ENCODE assay signal across 26 cellular contexts in genomic region chr3:33803894-33804526, GRCh38. TPM values are rescaled to one million over a fixed set of nuclear protein-coding genes. Genes with fewer than 3 reads are reported as not detected.
DNase-seq lines count a peak whose midpoint lies in the region; ATAC-seq and TF ChIP-seq lines count a peak whose summit lies in the region.
"Had no signal": no experiment of that assay in that cellular context is flagged by ENCODE, and none has a peak within 500 bp of the region (broad histone marks: within the 10 kb centered on the region; RNA-seq: fewer than 3 reads in every experiment).

No MANE protein-coding gene starts in this region.

- H3K9me3 Mint-ChIP-seq in natural killer cell treated with Interleukin-12 subunit alpha and Interleukin-12 subunit beta and Interleukin-15 and Interleukin-18, amount 100 ng/mL, for 72 hours = no peaks in the 10 kb centered on the region
- H3K9me3 Mint-ChIP-seq in natural killer cell = no peaks in the 10 kb centered on the region
- H3K9me3 Mint-ChIP-seq: activated CD4-positive, alpha-beta memory T cell treated with anti-CD3 and anti-CD28 coated beads for 36 hours had no signal

- peaks cover 75% of the 10 kb centered on the region for H4K20me1 ChIP-seq in hepatocyte (ENCODE audit: insufficient read depth, poor library complexity, severe bottlenecking)

- no peaks in the 10 kb centered on the region for H3K9me2 ChIP-seq in hepatocyte (replicated peaks; ENCODE audit: insufficient read depth)
- H3K9me2 ChIP-seq: SK-N-SH had no signal

- peak overlapping the region in 1 of 2 donors; percentile 60 for H3K27ac Mint-ChIP-seq in natural killer cell treated with Interleukin-12 subunit alpha and Interleukin-12 subunit beta and Interleukin-15 and Interleukin-18, amount 100 ng/mL, for 72 hours
- H3K27ac Mint-ChIP-seq in natural killer cell = peak overlapping the region in 1 of 2 donors; percentile 55
- H3K27ac Mint-ChIP-seq in T-helper 17 cell = peak overlapping the region; percentile 8
- H3K27ac Mint-ChIP-seq: activated CD4-positive, alpha-beta memory T cell treated with anti-CD3 and anti-CD28 coated beads for 36 hours had no signal

- no peaks in the 10 kb centered on the region for H3K9me3 ChIP-seq in T-helper 17 cell (ENCODE audit: control insufficient read depth, low read length, poor library complexity, severe bottlenecking)
- H3K9me3 ChIP-seq in hepatocyte (ENCODE audit: low read depth) = no peaks in the 10 kb centered on the region
- H3K9me3 ChIP-seq: SK-N-SH had no signal

- no peak overlapping the region for H3K4me2 ChIP-seq in hepatocyte
- H3K4me2 ChIP-seq: SK-N-SH had no signal

- H3K4me1 ChIP-seq in hepatocyte (ENCODE audit: insufficient read depth) = peaks cover 15% of the 10 kb centered on the region

- TF ChIP-seq CTCF in natural killer cell (IDR thresholded peaks at IDR 0.05) = no peak
- no peak for TF ChIP-seq CTCF in hepatocyte (IDR thresholded peaks at IDR 0.05; ENCODE audit: poor library complexity)

- WGBS in hepatocyte (ENCODE audit: low lambda C conversion rate, missing lambda C conversion rate) = 78% methylated on average over 6 of the region's 6 CpGs

- H3K36me3 Mint-ChIP-seq in natural killer cell treated with Interleukin-12 subunit alpha and Interleukin-12 subunit beta and Interleukin-15 and Interleukin-18, amount 100 ng/mL, for 72 hours = peaks cover 6% of the 10 kb centered on the region
- H3K36me3 Mint-ChIP-seq in natural killer cell (no peaks in the 10 kb centered on the region), T-helper 17 cell (ENCODE audit: low read depth) (peaks cover 8% of the 10 kb centered on the region)

- no peaks in the 10 kb centered on the region for H3K36me3 ChIP-seq in hepatocyte (replicated peaks; ENCODE audit: insufficient read depth, low read depth)

- H3K27ac ChIP-seq in hepatocyte = peak overlapping the region; percentile 22
- H3K27ac ChIP-seq: brain microvascular endothelial cell, coronary artery, skin epidermis had no signal

- peaks cover 100% of the 10 kb centered on the region for H3K79me2 ChIP-seq in hepatocyte

- no peak for ATAC-seq in natural killer cell treated with Interleukin-12 subunit alpha and Interleukin-12 subunit beta and Interleukin-15 and Interleukin-18, amount 100 ng/mL, for 72 hours
- ATAC-seq in natural killer cell = no peak
- no peak for ATAC-seq in T-helper 17 cell
- ATAC-seq in HG03196 (IDR thresholded peaks at IDR 0.05; ENCODE audit: unreplicated experiment) = no peak
- ATAC-seq: K562 had no signal

- H3K4me3 ChIP-seq in hepatocyte = no peak overlapping the region
- H3K4me3 ChIP-seq: coronary artery, K562, lung, skin epidermis had no signal

- H2AFZ ChIP-seq in hepatocyte = no peak overlapping the region

- no peaks in the 10 kb centered on the region for H3K27me3 Mint-ChIP-seq in natural killer cell treated with Interleukin-12 subunit alpha and Interleukin-12 subunit beta and Interleukin-15 and Interleukin-18, amount 100 ng/mL, for 72 hours
- no peaks in the 10 kb centered on the region for H3K27me3 Mint-ChIP-seq in natural killer cell (ENCODE audit: low read depth in 2 of 2)
- H3K27me3 Mint-ChIP-seq in T-helper 17 cell = no peaks in the 10 kb centered on the region
- H3K27me3 Mint-ChIP-seq: activated CD4-positive, alpha-beta memory T cell treated with anti-CD3 and anti-CD28 coated beads for 36 hours had no signal

- H3K4me3 Mint-ChIP-seq in natural killer cell treated with Interleukin-12 subunit alpha and Interleukin-12 subunit beta and Interleukin-15 and Interleukin-18, amount 100 ng/mL, for 72 hours = peak overlapping the region; percentile 5
- H3K4me3 Mint-ChIP-seq in natural killer cell (no peak overlapping the region), T-helper 17 cell (no peak overlapping the region)
- H3K4me3 Mint-ChIP-seq: activated CD4-positive, alpha-beta memory T cell treated with anti-CD3 and anti-CD28 coated beads for 36 hours had no signal

- no peaks in the 10 kb centered on the region for H3K27me3 ChIP-seq in hepatocyte
- H3K27me3 ChIP-seq: brain microvascular endothelial cell had no signal

- intact Hi-C loops in natural killer cell (cut with micrococcal nuclease) = no loop called here
- intact Hi-C loops in posterior vena cava (cut with DNase I) = no loop called here

- no peak for DNase-seq in natural killer cell treated with Interleukin-12 subunit alpha and Interleukin-12 subunit beta and Interleukin-15 and Interleukin-18, amount 100 ng/mL, for 72 hours (ENCODE audit: low spot score)
- DNase-seq in natural killer cell = no peak
- no peak for DNase-seq in T-helper 17 cell
- peak; percentile 30 for DNase-seq in hepatocyte (ENCODE audit: low spot score)
- DNase-seq in posterior vena cava (ENCODE audit: low spot score) = no peak
- no peak for DNase-seq in NCI-H510A (lab: John Stamatoyannopoulos, UW)
- DNase-seq: ACHN; activated CD4-positive, alpha-beta memory T cell treated with anti-CD3 and anti-CD28 coated beads for 36 hours; activated CD4-positive, CD25-positive, alpha-beta regulatory T cell; activated CD8-positive, alpha-beta memory T cell treated with anti-CD3 and anti-CD28 coated beads, Interleukin-2, amount 50 U/mL, for 48 hours; activated effector memory CD4-positive, alpha-beta T cell treated with Interleukin-2 at 50 U/mL for 16 hours; brain microvascular endothelial cell; kidney; MM.1S; NCI-H1417; NCI-H2081 treated with DMSO at 0.1 percent for 48 hours; NCI-H345; NCI-H82; nucleus accumbens; SK-N-SH; T-helper 2 cell had no signal

- H3K4me1 Mint-ChIP-seq in natural killer cell treated with Interleukin-12 subunit alpha and Interleukin-12 subunit beta and Interleukin-15 and Interleukin-18, amount 100 ng/mL, for 72 hours (ENCODE audit: low read depth in 2 of 2) = peaks cover 54 to 60% of the 10 kb centered on the region in 2 donors
- H3K4me1 Mint-ChIP-seq in natural killer cell = peaks cover 75 to 76% of the 10 kb centered on the region in 2 donors
- H3K4me1 Mint-ChIP-seq in T-helper 17 cell = peaks cover 60% of the 10 kb centered on the region

RNA-seq across cellular contexts. Expression of gene PDCD6IP, which starts 5.6 kb away (rescaled TPM):
- total RNA-seq in natural killer cell treated with Interleukin-12 subunit alpha and Interleukin-12 subunit beta and Interleukin-15 and Interleukin-18, amount 100 ng/mL, for 72 hours = 100 to 1,000 TPM; 180 to 197 TPM
- total RNA-seq in natural killer cell (100 to 1,000 TPM; 170 to 182 (median 179) TPM), T-helper 17 cell (100 to 1,000 TPM; 149 to 156 TPM), hepatocyte (106 and 121 TPM in 2 replicates), posterior vena cava (100 to 1,000 TPM; 165 to 222 TPM)
- polyA plus RNA-seq in hepatocyte = 83.6 and 88.2 TPM in 2 replicates
